8 cellular contexts compared by ENCODE assay signal in genomic region chr17:42276359-42276608, GRCh38. TPM values are rescaled to one million over a fixed set of nuclear protein-coding genes. Genes with fewer than 3 reads are reported as not detected.
DNase-seq lines count a peak whose midpoint lies in the region; ATAC-seq and TF ChIP-seq lines count a peak whose summit lies in the region.

Gene STAT5B, minus strand, starts transcription at chr17:42276391. Its CDS starts 44,264 bp downstream, at chr17:42232127.

- intact Hi-C loops in CD14-positive monocyte (cut with micrococcal nuclease) (no loop called here), left cardiac atrium (cut with DNase I) (no loop called here), posterior cingulate gyrus (cut with DNase I) (loop anchor here (5.0 kb wide), 1 partner anchor 94 kb away; the partner anchor contains the start of gene KCNH4)

- peaks cover 55% of the 10 kb centered on the region for H3K4me1 Mint-ChIP-seq in CD14-positive monocyte
- H3K4me1 Mint-ChIP-seq in T-cell: peaks cover 45 to 59% (median 48%) of the 10 kb centered on the region in 3 donors

- CTCF ChIA-PET in T-cell (lab: Charles Lee): interaction anchor here in 1 of 2 donors (3.7 kb wide), 1 partner anchor 28 kb away, joined by 19 read pairs; no protein-coding TSS in a partner anchor

- peaks cover 0 to 3% (median 1%) of the 10 kb centered on the region in 3 donors for H3K27me3 Mint-ChIP-seq in CD14-positive monocyte (ENCODE audit: low read depth in 3 of 3)
- H3K27me3 Mint-ChIP-seq in T-cell: no peaks in the 10 kb centered on the region

- POLR2A ChIA-PET in T-cell (lab: Charles Lee): interaction anchor here in 1 of 2 donors (0.7 to 11.7 kb wide), 2 partner anchors 9 to 28 kb away, joined by 3 to 147 read pairs; no protein-coding TSS in a partner anchor

- peak within 1 kb of the TSS; percentile 99 to 100 for H3K4me3 Mint-ChIP-seq in CD14-positive monocyte
- peak within 1 kb of the TSS; percentile 95 to 100 (median 96) for H3K4me3 Mint-ChIP-seq in T-cell

- ATAC-seq in T-cell (replicated peaks in 1 of 4): peak; percentile 51 to 75 (median 72)
- ATAC-seq in left cardiac atrium: peak; percentile 89 to 93
- ATAC-seq in HG03469 (IDR thresholded peaks at IDR 0.05; ENCODE audit: unreplicated experiment): no peak

- H3K9me3 Mint-ChIP-seq in CD14-positive monocyte (no peaks in the 10 kb centered on the region), T-cell (no peaks in the 10 kb centered on the region)

- no peak for TF ChIP-seq CTCF in CD14-positive monocyte (IDR thresholded peaks at IDR 0.05)

- no peak for DNase-seq in CD14-positive monocyte (ENCODE audit: low spot score)
- DNase-seq in GM19240 (ENCODE audit: insufficient read length, low spot score): peak; percentile 72
- DNase-seq in HuH-7 (ENCODE audit: low spot score): peak; percentile 90
- DNase-seq in T-cell: peak; percentile 26 to 74 (median 54)
- peak; percentile 43 for DNase-seq in amniotic epithelial cell (ENCODE audit: low read depth)
- peak; percentile 79 for DNase-seq in left cardiac atrium
- DNase-seq in posterior cingulate gyrus: peak in 8 of 10 donors; percentile 46 to 95 (median 70)

- H3K36me3 Mint-ChIP-seq in CD14-positive monocyte (peaks cover 0 to 4% of the 10 kb centered on the region in 2 donors), T-cell (peaks cover 3% of the 10 kb centered on the region)

- peak within 1 kb of the TSS; percentile 85 to 99 (median 94) for H3K27ac Mint-ChIP-seq in CD14-positive monocyte
- H3K27ac Mint-ChIP-seq in T-cell: peak within 1 kb of the TSS; percentile 95 to 98

RNA-seq across cellular contexts. Expression of gene STAT5B, which starts in this region (rescaled TPM):
- polyA plus RNA-seq in CD14-positive monocyte: 10 to 100 TPM; 28.5 to 47.9 TPM
- total RNA-seq in T-cell (100 to 1,000 TPM; 178 to 205 (median 186) TPM), left cardiac atrium (10 to 100 TPM; 42.4 to 46.2 TPM)
